In the genomic region with DNA sequence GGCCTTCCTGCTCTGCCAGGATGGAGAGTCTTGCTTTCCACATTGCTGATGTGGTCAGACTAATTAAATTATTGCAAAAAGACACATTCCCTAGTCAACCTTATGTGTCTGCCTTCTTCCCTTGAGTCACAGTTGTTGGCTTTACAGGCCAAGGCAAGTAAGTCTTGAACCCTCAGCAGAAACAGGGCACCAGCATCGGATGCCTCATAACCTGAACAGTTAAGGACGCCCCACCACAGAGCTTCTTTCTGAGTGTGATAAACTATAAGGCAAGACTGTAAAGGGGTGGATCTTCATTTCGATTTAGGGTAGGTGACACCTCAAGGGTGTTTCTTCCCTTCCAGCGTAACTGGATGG, we compare ENCODE assay signal across 8 cellular contexts. TPM values are rescaled to one million over a fixed set of nuclear protein-coding genes. Genes with fewer than 3 reads are reported as not detected.
DNase-seq lines count a peak whose midpoint lies in the region; ATAC-seq lines count a peak whose summit lies in the region.

No MANE protein-coding gene starts in this region.

- CTCF ChIA-PET in activated CD4-positive, alpha-beta T cell treated with anti-CD3 and anti-CD28 coated beads for 36 hours (lab: Charles Lee): interaction anchor here (1.1 to 2.3 kb wide), 7 partner anchors 8 to 81 kb away, joined by 3 to 10 read pairs (median 6); no protein-coding TSS in a partner anchor
- CTCF ChIA-PET in activated CD8-positive, alpha-beta T cell treated with anti-CD3 and anti-CD28 coated beads, Interleukin-2, amount 10 ng/mL, durations not matched to agents 7 days and 5 days (lab: Charles Lee): interaction anchor here (0.9 to 2.4 kb wide), 14 partner anchors 8 to 99 kb away, joined by 3 to 18 read pairs (median 4); partner anchors contain the start of gene DIMT1

- no peaks in the 10 kb centered on the region for H3K27me3 Mint-ChIP-seq in activated CD4-positive, alpha-beta T cell treated with anti-CD3 and anti-CD28 coated beads for 36 hours
- H3K27me3 Mint-ChIP-seq in activated CD8-positive, alpha-beta T cell treated with anti-CD3 and anti-CD28 coated beads, Interleukin-2, amount 10 ng/mL, durations not matched to agents 7 days and 5 days (ENCODE audit: low read depth): no peaks in the 10 kb centered on the region

- H3K4me1 ChIP-seq in stomach smooth muscle (ENCODE audit: control insufficient read depth, insufficient read depth, low read length): peaks cover 8% of the 10 kb centered on the region

- H3K9me3 ChIP-seq in iPS-18c (ENCODE audit: control insufficient read depth, insufficient read depth, low read length) (peaks cover 2% of the 10 kb centered on the region), stomach smooth muscle (ENCODE audit: control insufficient read depth in 2 of 2, low read length in 2 of 2) (no peaks in the 10 kb centered on the region)

- H3K4me3 Mint-ChIP-seq in activated CD4-positive, alpha-beta T cell treated with anti-CD3 and anti-CD28 coated beads for 36 hours: peak overlapping the region; percentile 74
- peak overlapping the region; percentile 77 for H3K4me3 Mint-ChIP-seq in activated CD8-positive, alpha-beta T cell treated with anti-CD3 and anti-CD28 coated beads, Interleukin-2, amount 10 ng/mL, durations not matched to agents 7 days and 5 days

- peak overlapping the region; percentile 80 for H3K27ac ChIP-seq in stomach smooth muscle (ENCODE audit: low read length)

- DNase-seq in activated CD4-positive, alpha-beta T cell treated with anti-CD3 and anti-CD28 coated beads for 36 hours: no peak
- DNase-seq in activated CD4-positive, alpha-beta T cell treated with anti-CD3 and anti-CD28 coated beads for 4 hours: no peak
- no peak for DNase-seq in activated CD8-positive, alpha-beta T cell treated with anti-CD3 and anti-CD28 coated beads, Interleukin-2, amount 10 ng/mL, durations not matched to agents 7 days and 5 days
- no peak for DNase-seq in NCI-H2196 (lab: John Stamatoyannopoulos, UW; ENCODE audit: unreplicated experiment)

- H3K36me3 Mint-ChIP-seq in activated CD4-positive, alpha-beta T cell treated with anti-CD3 and anti-CD28 coated beads for 36 hours (ENCODE audit: low read depth): peaks cover 34% of the 10 kb centered on the region
- H3K36me3 Mint-ChIP-seq in activated CD8-positive, alpha-beta T cell treated with anti-CD3 and anti-CD28 coated beads, Interleukin-2, amount 10 ng/mL, durations not matched to agents 7 days and 5 days (ENCODE audit: low read depth): peaks cover 35% of the 10 kb centered on the region

- POLR2A ChIA-PET in activated CD4-positive, alpha-beta T cell treated with anti-CD3 and anti-CD28 coated beads for 36 hours (lab: Charles Lee): interaction anchor here (0.6 to 1.7 kb wide), 10 partner anchors 8 to 107 kb away, joined by 3 to 23 read pairs (median 5); partner anchors contain the start of genes DIMT1 and IPO11
- POLR2A ChIA-PET in activated CD8-positive, alpha-beta T cell treated with anti-CD3 and anti-CD28 coated beads, Interleukin-2, amount 10 ng/mL, durations not matched to agents 7 days and 5 days (lab: Charles Lee): interaction anchor here (0.7 to 2.1 kb wide), 17 partner anchors 9 to 107 kb away, joined by 3 to 22 read pairs (median 5); partner anchors contain the start of genes DIMT1 and IPO11

- H3K4me1 Mint-ChIP-seq in activated CD4-positive, alpha-beta T cell treated with anti-CD3 and anti-CD28 coated beads for 36 hours: peaks cover 52% of the 10 kb centered on the region
- peaks cover 48% of the 10 kb centered on the region for H3K4me1 Mint-ChIP-seq in activated CD8-positive, alpha-beta T cell treated with anti-CD3 and anti-CD28 coated beads, Interleukin-2, amount 10 ng/mL, durations not matched to agents 7 days and 5 days (ENCODE audit: low read depth)

- H3K27me3 ChIP-seq in stomach smooth muscle (ENCODE audit: control insufficient read depth in 1 of 2, insufficient read depth in 2 of 2, low read length in 2 of 2): no peaks in the 10 kb centered on the region

- intact Hi-C loops in activated CD4-positive, alpha-beta T cell treated with anti-CD3 and anti-CD28 coated beads for 36 hours (cut with DNase I, micrococcal nuclease): loop anchor here (1.0 to 10.0 kb wide), 8 partner anchors 15 to 1143 kb away; partner anchors contain the start of genes ZSWIM6 (in 2 of the 2), DIMT1 (in 1 of the 2) and SMIM15 (in 1 of the 2)

- peak overlapping the region; percentile 99 for H3K27ac Mint-ChIP-seq in activated CD4-positive, alpha-beta T cell treated with anti-CD3 and anti-CD28 coated beads for 36 hours
- peak overlapping the region; percentile 98 for H3K27ac Mint-ChIP-seq in activated CD8-positive, alpha-beta T cell treated with anti-CD3 and anti-CD28 coated beads, Interleukin-2, amount 10 ng/mL, durations not matched to agents 7 days and 5 days

- H3K9me3 Mint-ChIP-seq in activated CD4-positive, alpha-beta T cell treated with anti-CD3 and anti-CD28 coated beads for 36 hours (ENCODE audit: low read depth): no peaks in the 10 kb centered on the region
- H3K9me3 Mint-ChIP-seq in activated CD8-positive, alpha-beta T cell treated with anti-CD3 and anti-CD28 coated beads, Interleukin-2, amount 10 ng/mL, durations not matched to agents 7 days and 5 days (ENCODE audit: insufficient read depth): no peaks in the 10 kb centered on the region

- peak overlapping the region; percentile 93 for H3K4me3 ChIP-seq in iPS-18c (ENCODE audit: insufficient read depth, low read depth, low read length)
- H3K4me3 ChIP-seq in stomach smooth muscle (ENCODE audit: low read length in 2 of 2): peak overlapping the region; percentile 76 to 83

- ATAC-seq in activated CD4-positive, alpha-beta T cell treated with anti-CD3 and anti-CD28 coated beads for 36 hours: peak; percentile 47
- ATAC-seq in activated CD8-positive, alpha-beta T cell treated with anti-CD3 and anti-CD28 coated beads, Interleukin-2, amount 10 ng/mL, durations not matched to agents 7 days and 5 days: no peak
- ATAC-seq in GM21526 (IDR thresholded peaks at IDR 0.05; ENCODE audit: low FRiP score, unreplicated experiment) (no peak), HG02884 (IDR thresholded peaks at IDR 0.05; ENCODE audit: unreplicated experiment) (no peak)

- H3K9ac ChIP-seq in stomach smooth muscle (ENCODE audit: low read length in 2 of 2): peak overlapping the region; percentile 82 to 92

- no peaks in the 10 kb centered on the region for H3K36me3 ChIP-seq in stomach smooth muscle (ENCODE audit: control insufficient read depth in 2 of 2, insufficient read depth in 2 of 2, low read length in 2 of 2)

RNA-seq across cellular contexts. Expression of gene KIF2A, which starts 0.7 kb away (rescaled TPM):
- 100 to 1,000 TPM; 224 to 306 TPM for total RNA-seq in activated CD4-positive, alpha-beta T cell treated with anti-CD3 and anti-CD28 coated beads for 36 hours
- total RNA-seq in activated CD8-positive, alpha-beta T cell treated with anti-CD3 and anti-CD28 coated beads, Interleukin-2, amount 10 ng/mL, durations not matched to agents 7 days and 5 days: 100 to 1,000 TPM; 149 to 151 TPM
